Comparison of ENCODE assay signal across 12 cellular contexts in the genomic region with DNA sequence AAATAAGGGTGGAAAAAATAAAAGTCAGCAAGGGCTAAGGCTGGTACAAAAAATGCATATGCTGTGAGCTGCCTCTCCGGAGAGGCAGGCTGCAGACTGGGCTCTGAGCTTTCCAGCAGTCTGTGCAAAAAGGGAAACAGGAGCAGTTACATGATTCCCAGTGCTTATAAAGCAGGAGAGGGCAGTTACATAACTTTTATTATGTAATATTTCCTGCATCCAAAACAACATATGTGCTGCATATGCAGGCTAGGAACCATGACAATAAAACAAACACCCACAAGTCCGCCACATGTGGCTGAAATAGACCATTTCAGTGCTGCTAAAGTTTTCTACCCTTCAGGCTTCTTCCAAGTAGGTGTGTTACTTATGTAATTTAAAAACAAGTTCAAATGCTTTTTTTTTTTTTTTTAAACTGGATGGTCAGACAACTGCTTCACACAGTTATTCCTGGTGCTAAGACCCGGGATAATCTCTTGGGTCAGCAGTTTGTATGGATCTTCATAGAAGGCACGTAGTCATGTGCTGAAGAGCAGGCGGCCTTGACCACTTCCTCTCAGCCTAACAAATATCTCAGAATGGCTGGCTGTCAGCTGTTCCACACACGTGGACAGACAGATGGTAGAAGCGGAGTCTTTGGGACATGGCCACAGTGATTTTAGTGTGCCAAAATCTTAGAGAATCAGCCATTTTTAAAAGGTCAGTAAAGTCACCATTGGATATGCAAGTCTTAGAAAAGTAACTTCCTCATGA. TPM values are rescaled to one million over a fixed set of nuclear protein-coding genes. Genes with fewer than 3 reads are reported as not detected.
DNase-seq lines count a peak whose midpoint lies in the region; FAIRE-seq and TF ChIP-seq lines count a peak whose summit lies in the region.
"Had no signal": no experiment of that assay in that cellular context is flagged by ENCODE, and none has a peak within 500 bp of the region (broad histone marks: within the 10 kb centered on the region; RNA-seq: fewer than 3 reads in every experiment).

No MANE protein-coding gene starts in this region.

- H4K91ac ChIP-seq in H1 (replicated peaks; ENCODE audit: insufficient read length, low read length), result no peak overlapping the region

- H3K79me1 ChIP-seq in H1 (ENCODE audit: low read depth, low read length), result no peaks in the 10 kb centered on the region

- TF ChIP-seq CTCF in NB4 (IDR thresholded peaks at IDR 0.05; ENCODE audit: low read depth, low read length), result no peak
- no peak for TF ChIP-seq CTCF in H1 (IDR thresholded peaks at IDR 0.05; ENCODE audit: control extremely low read depth in 1 of 3, insufficient read depth in 1 of 3, low read depth in 1 of 3, low read length in 3 of 3)

- H4K8ac ChIP-seq in H1 (ENCODE audit: extremely low read depth, insufficient read depth, low read length), result no peak overlapping the region

- no peak overlapping the region for H3K4me3 ChIP-seq in NB4 (ENCODE audit: low read depth, low read length)
- H3K4me3 ChIP-seq in H1 (ENCODE audit: extremely low read depth in 1 of 4, insufficient read depth in 2 of 4, low read depth in 3 of 4, low read length in 4 of 4), result no peak overlapping the region

- no peak overlapping the region for H3K23ac ChIP-seq in H1 (ENCODE audit: insufficient read length)

- CTCF ChIA-PET in H1 (lab: Charles Lee; ENCODE audit: partially characterized antibody), result interaction anchor here (1.1 to 12.3 kb wide), 2 partner anchors 14 to 84 kb away, joined by 3 to 78 read pairs; no protein-coding TSS in a partner anchor

- no peaks in the 10 kb centered on the region for H4K20me1 ChIP-seq in H1 (replicated peaks in 1 of 2; ENCODE audit: control insufficient read depth in 1 of 2, insufficient read depth in 2 of 2, low read length in 2 of 2)

- TF ChIP-seq POLR2A in NB4 (IDR thresholded peaks at IDR 0.05; ENCODE audit: extremely low read depth, insufficient read length) (no peak), H1 (IDR thresholded peaks at IDR 0.05; ENCODE audit: control extremely low read depth in 1 of 2, low read depth in 2 of 2, low read length in 2 of 2) (no peak)

- H2BK12ac ChIP-seq in H1 (ENCODE audit: low read depth, low read length), result 0 out of 2 replicates have a peak overlapping the region, but pooled peaks have one; percentile 17

- POLR2A ChIA-PET in H1 (lab: Charles Lee; ENCODE audit: partially characterized antibody), result interaction anchor here (0.6 to 0.9 kb wide), 2 partner anchors 8 to 148 kb away, joined by 3 read pairs; no protein-coding TSS in a partner anchor

- H3K4me2 ChIP-seq in H1 (ENCODE audit: insufficient read depth in 1 of 2, low read depth in 2 of 2, low read length in 2 of 2), result no peak overlapping the region

- no peaks in the 10 kb centered on the region for H3K23me2 ChIP-seq in H1 (ENCODE audit: low read depth, low read length)

- H4K5ac ChIP-seq in H1 (ENCODE audit: insufficient read length, low read depth, low read length), result no peak overlapping the region

- no peak overlapping the region for H3K9ac ChIP-seq in H1 (replicated peaks in 1 of 4; ENCODE audit: extremely low read depth in 1 of 4, low read depth in 3 of 4, low read length in 3 of 4)

- no peak overlapping the region for H3K56ac ChIP-seq in H1 (replicated peaks; ENCODE audit: insufficient read length, low read depth, low read length)

- WGBS in H1 (ENCODE audit: extremely low coverage in 1 of 2, insufficient coverage in 1 of 2, insufficient read length in 1 of 2, insufficient replicate concordance in 2 of 2, low coverage in 1 of 2, low lambda C conversion rate in 2 of 2, missing lambda C conversion rate in 1 of 2), 2 experiments, result 87% methylated on average over 7 of the region's 7 CpGs; no CpG with 5 or more reads in 1 of the 2 experiments

- H2BK20ac ChIP-seq in H1 (ENCODE audit: low read length), result no peak overlapping the region

- no peaks in the 10 kb centered on the region for H3K79me2 ChIP-seq in H1 (ENCODE audit: control insufficient read depth in 1 of 2, insufficient read depth in 2 of 2, low read length in 2 of 2)

- TF ChIP-seq EP300 in H1 (IDR thresholded peaks at IDR 0.05; ENCODE audit: borderline replicate concordance in 1 of 2, low read depth in 2 of 2, low read length in 2 of 2), result no peak

- DNase-seq in AG08395 (ENCODE audit: low spot score) (peak; percentile 34), NB4 (ENCODE audit: low read depth) (peak; percentile 62), H1 (ENCODE audit: low read depth in 1 of 2, low spot score in 2 of 2) (no peak), medulla oblongata (ENCODE audit: extremely low spot score) (peak; percentile 64), posterior vena cava (ENCODE audit: low spot score) (no peak), urothelium cell line (ENCODE audit: low spot score) (no peak), HuH-7 (ENCODE audit: low spot score) (no peak)
- DNase-seq in stimulated activated naive CD4-positive, alpha-beta T cell (lab: John Stamatoyannopoulos, UW), result no peak
- DNase-seq: EL, islet precursor cell, WERI-Rb-1 had no signal

- intact Hi-C loops in posterior vena cava (cut with DNase I), result no loop called here

- peaks cover 0 to 26% (median 0%) of the 10 kb centered on the region in 4 experiments; a peak in 3 of 8 replicates for H3K36me3 ChIP-seq in H1 (ENCODE audit: control insufficient read depth in 2 of 4, insufficient read depth in 4 of 4, low read length in 3 of 4)

- no peaks in the 10 kb centered on the region for H3K9me3 ChIP-seq in H1 (ENCODE audit: insufficient read depth in 2 of 2, low read depth in 1 of 2, low read length in 1 of 2)

- FAIRE-seq in H1 (lab: Jason Lieb, UNC), result no peak
- FAIRE-seq in urothelium cell line (lab: Jason Lieb, UNC), result no peak
- FAIRE-seq: astrocyte had no signal

- H3K4ac ChIP-seq in H1 (replicated peaks; ENCODE audit: insufficient read length, low read depth, low read length), result no peak overlapping the region

- no peaks in the 10 kb centered on the region for H3K27me3 ChIP-seq in H1 (replicated peaks in 1 of 4; ENCODE audit: control insufficient read depth in 3 of 4, extremely low read depth in 1 of 4, insufficient read depth in 3 of 4, low read length in 3 of 4)

- H3K4me1 ChIP-seq in H1 (replicated peaks in 1 of 4; ENCODE audit: control insufficient read depth in 3 of 4, insufficient read depth in 4 of 4, low read length in 3 of 4), result peaks cover 0 to 3% (median 0%) of the 10 kb centered on the region in 4 experiments; a peak in 2 of 7 replicates

- no peak overlapping the region for H2BK120ac ChIP-seq in H1 (replicated peaks; ENCODE audit: low read depth, low read length)

- no peak overlapping the region for H3K18ac ChIP-seq in H1 (ENCODE audit: extremely low read depth, low read length)

- no peak overlapping the region for H3K27ac ChIP-seq in H1 (ENCODE audit: low read depth, low read length)
- H3K27ac ChIP-seq: WERI-Rb-1 had no signal

- no peak overlapping the region for H2BK15ac ChIP-seq in H1 (ENCODE audit: low read length)

- TF ChIP-seq RAD21 in H1 (IDR thresholded peaks at IDR 0.05 in 1 of 2, conservative IDR thresholded peaks at IDR 0.05 in 1 of 2; ENCODE audit: low read depth in 2 of 2, low read length in 2 of 2), result no peak

- H2BK5ac ChIP-seq in H1 (ENCODE audit: low read depth, low read length), result no peak overlapping the region

- H3K14ac ChIP-seq in H1 (ENCODE audit: insufficient read length), result no peak overlapping the region

- H2AK5ac ChIP-seq in H1 (ENCODE audit: low read depth, low read length), result no peak overlapping the region

- no peak overlapping the region for H2AFZ ChIP-seq in H1 (ENCODE audit: low read length)

TF ChIP-seq in H1, 55 proteins besides CTCF, POLR2A, EP300 and RAD21:
- no peak for TF ChIP-seq CHD2 (IDR thresholded peaks at IDR 0.05; ENCODE audit: low read length)
- TF ChIP-seq EZH2 (IDR thresholded peaks at IDR 0.05; ENCODE audit: low read depth, low read length, severe bottlenecking), result no peak

RNA-seq across cellular contexts. Expression of a gene that starts 43.5 kb away (rescaled TPM):
- total RNA-seq in H1 (2021; fragmentation: NEBNext Ultra II Directional; extraction: Animal tissue kit (Norgen Biotek cat#: 25700)), result 33.0 and 36.1 TPM in 2 replicates
- 17.6 and 23.2 TPM in 2 replicates for polyA plus RNA-seq in H1 (2011; rRNA removed)
- 33.4 TPM for polyA plus RNA-seq in H1 (2011; cell fraction: cytosol; rRNA removed)
- 36.4 TPM for polyA plus RNA-seq in H1 (2011; cell fraction: nucleus; rRNA removed)
- 21.9 to 31.6 TPM (median 26.4 TPM) in 4 replicates for polyA plus RNA-seq in H1 (2012, experiment 1 of 2)
- 10.4 TPM for polyA plus RNA-seq in H1 (2012, experiment 2 of 2)
- polyA plus RNA-seq in H1 (2013, experiment 1 of 2), result 18.3 TPM
- polyA plus RNA-seq in H1 (2013, experiment 2 of 2), result 18.4 TPM
- polyA minus RNA-seq in H1 (2011; rRNA and poly(A)+ RNA removed), result 65.7 and 72.1 TPM in 2 replicates
- polyA minus RNA-seq in H1 (2011; cell fraction: cytosol; rRNA and poly(A)+ RNA removed), result 23.5 TPM
- 48.2 TPM for polyA minus RNA-seq in H1 (2011; cell fraction: nucleus; rRNA and poly(A)+ RNA removed)
- 10 to 100 TPM; 31.6 to 61.9 TPM for total RNA-seq in posterior vena cava

Comparison
In these comparisons a context has a peak if more than half of its experiments do, and no peak if none do; other contexts are left out.
1. DNase-seq: peak in AG08395 (single experiment), NB4 (single experiment) and medulla oblongata (single experiment); none in H1 (0 of 2), stimulated activated naive CD4-positive, alpha-beta T cell (0 of 6), posterior vena cava (single experiment), urothelium cell line (single experiment) and HuH-7 (single experiment).